In the genomic region with DNA sequence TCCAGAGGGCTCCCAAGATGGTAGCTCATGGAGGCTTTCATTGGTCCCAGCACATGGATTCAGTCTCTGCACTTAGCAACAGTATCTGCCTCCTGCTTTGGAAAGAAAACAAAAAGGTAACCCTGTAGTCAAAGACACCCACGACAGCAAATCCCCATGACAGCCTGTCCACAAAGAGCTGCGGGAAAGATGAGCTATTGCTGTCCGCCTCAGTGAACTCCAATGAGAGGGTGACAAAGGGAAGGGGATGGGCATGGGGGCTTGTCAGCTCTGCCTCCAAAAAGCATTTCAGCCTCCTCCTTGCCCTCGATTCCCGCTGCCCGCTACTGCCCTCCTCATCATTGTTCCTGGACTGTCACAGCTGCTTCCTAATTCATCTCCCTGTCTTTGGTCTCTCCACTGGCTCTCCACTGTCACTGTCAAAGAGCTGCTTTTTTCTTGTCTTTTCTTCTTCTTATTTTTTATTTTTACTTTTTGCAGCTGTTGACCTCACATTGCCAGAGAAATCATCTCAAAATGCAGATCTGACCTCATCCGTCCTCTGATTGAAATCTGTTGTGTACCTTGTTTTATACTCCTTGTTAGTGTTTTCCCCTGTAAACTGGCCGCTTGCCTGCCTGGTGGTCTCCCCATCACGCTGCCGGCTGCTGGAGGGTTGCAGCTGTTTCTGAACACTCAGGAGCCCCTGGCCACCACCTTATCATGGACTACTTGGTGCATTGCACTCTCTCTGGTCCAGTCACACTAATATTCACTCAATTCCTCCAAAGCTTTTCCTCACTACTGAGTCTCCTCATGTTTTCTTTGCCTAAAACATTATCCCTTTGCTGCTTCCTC, we compare ENCODE assay signal across 31 cellular contexts.
DNase-seq lines count a peak whose midpoint lies in the region; ATAC-seq lines count a peak whose summit lies in the region.
"Had no signal": no experiment of that assay in that cellular context is flagged by ENCODE, and none has a peak within 500 bp of the region (broad histone marks: within the 10 kb centered on the region; RNA-seq: fewer than 3 reads in every experiment).

No MANE protein-coding gene starts in this region.

- no peak for ATAC-seq in GM21717 (IDR thresholded peaks at IDR 0.05; ENCODE audit: unreplicated experiment)
- ATAC-seq: A549; activated CD8-positive, alpha-beta T cell treated with anti-CD3 and anti-CD28 coated beads for 36 hours; gastrocnemius medialis; natural killer cell; Panc1 had no signal

- DNase-seq in NCI-H748 (lab: John Stamatoyannopoulos, UW; ENCODE audit: unreplicated experiment) (peak; percentile 52), NCI-H748 treated with DMSO at 0.1 percent for 48 hours (lab: John Stamatoyannopoulos, UW) (no peak), NCI-H345 treated with DMSO at 0.1 percent for 48 hours (lab: John Stamatoyannopoulos, UW; ENCODE audit: unreplicated experiment) (peak; percentile 79), left kidney (ENCODE audit: low read depth, low spot score) (peak; percentile 80), retina (peak; percentile 85), NCI-H2029 (lab: John Stamatoyannopoulos, UW) (no peak)
- no peak for DNase-seq in activated T-cell treated with anti-CD3 and anti-CD28 coated beads, Interleukin-2, amount 50 U/mL, for 48 hours
- DNase-seq: activated CD4-positive, alpha-beta T cell treated with anti-CD3 and anti-CD28 coated beads for 1 hour; activated CD8-positive, alpha-beta memory T cell treated with anti-CD3 and anti-CD28 coated beads, Interleukin-2, amount 50 U/mL, for 48 hours; activated CD8-positive, alpha-beta T cell treated with anti-CD3 and anti-CD28 coated beads for 36 hours; activated naive CD4-positive, alpha-beta T cell treated with anti-CD3 and anti-CD28 coated beads, Interleukin-2, amount 10 ng/mL, durations not matched to agents 7 days and 5 days; AML-193; amniotic stem cell; brain microvascular endothelial cell; CD4-positive, CD25-positive, alpha-beta regulatory T cell; EL; gastrocnemius medialis; kidney; midbrain; natural killer cell; NCI-H1105 treated with DMSO at 0.1 percent for 48 hours; NCI-H2171; NCI-H524 treated with DMSO at 0.1 percent for 48 hours; Right ventricle myocardium superior; stimulated activated CD4-positive, alpha-beta T cell treated with anti-CD3 and anti-CD28 coated beads, Interleukin-1b, Interleukin-23, amount 100 ng/mL, for 48 hours; T-helper 2 cell; testis; uterus had no signal

Comparison
In these comparisons a context has a peak if more than half of its experiments do, and no peak if none do; other contexts are left out.
1. DNase-seq: peak in NCI-H748 (single experiment), NCI-H345 treated with DMSO at 0.1 percent for 48 hours (single experiment), left kidney (single experiment) and retina (single experiment); none in NCI-H748 treated with DMSO at 0.1 percent for 48 hours (single experiment), NCI-H2029 (single experiment) and activated T-cell treated with anti-CD3 and anti-CD28 coated beads, Interleukin-2, amount 50 U/mL, for 48 hours (0 of 2).